In the genomic region with DNA sequence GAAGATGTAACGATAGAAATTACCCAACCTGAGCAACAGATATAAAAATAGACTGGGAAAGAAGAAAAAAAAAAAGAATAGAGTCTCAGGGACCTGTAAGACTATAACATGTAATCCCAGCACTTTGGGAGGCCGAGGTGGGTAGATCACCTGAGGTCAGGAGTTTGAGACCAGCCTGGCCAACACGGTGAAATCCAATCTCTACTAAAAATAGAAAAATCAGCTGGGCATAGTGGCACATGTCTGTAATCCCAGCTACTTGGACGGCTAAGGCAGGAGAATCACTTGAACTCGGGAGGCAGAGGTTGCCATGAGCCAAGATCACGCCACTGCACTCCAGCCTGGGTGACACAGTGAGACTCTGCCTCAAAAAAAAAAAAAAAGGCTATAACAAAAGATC, we compare ENCODE assay signal across 1 cellular context. TPM values are rescaled to one million over a fixed set of nuclear protein-coding genes. Genes with fewer than 3 reads are reported as not detected.
"Had no signal": no experiment of that assay in that cellular context is flagged by ENCODE, and none has a peak within 500 bp of the region (broad histone marks: within the 10 kb centered on the region; RNA-seq: fewer than 3 reads in every experiment).

No MANE protein-coding gene starts in this region.

RNA-seq across cellular contexts. Expression of a gene that starts 12.9 kb away (rescaled TPM):
- total RNA-seq: naive thymus-derived CD8-positive, alpha-beta T cell had no signal
- polyA plus RNA-seq: naive thymus-derived CD8-positive, alpha-beta T cell had no signal
